17 cellular contexts compared by ENCODE assay signal in the genomic region with DNA sequence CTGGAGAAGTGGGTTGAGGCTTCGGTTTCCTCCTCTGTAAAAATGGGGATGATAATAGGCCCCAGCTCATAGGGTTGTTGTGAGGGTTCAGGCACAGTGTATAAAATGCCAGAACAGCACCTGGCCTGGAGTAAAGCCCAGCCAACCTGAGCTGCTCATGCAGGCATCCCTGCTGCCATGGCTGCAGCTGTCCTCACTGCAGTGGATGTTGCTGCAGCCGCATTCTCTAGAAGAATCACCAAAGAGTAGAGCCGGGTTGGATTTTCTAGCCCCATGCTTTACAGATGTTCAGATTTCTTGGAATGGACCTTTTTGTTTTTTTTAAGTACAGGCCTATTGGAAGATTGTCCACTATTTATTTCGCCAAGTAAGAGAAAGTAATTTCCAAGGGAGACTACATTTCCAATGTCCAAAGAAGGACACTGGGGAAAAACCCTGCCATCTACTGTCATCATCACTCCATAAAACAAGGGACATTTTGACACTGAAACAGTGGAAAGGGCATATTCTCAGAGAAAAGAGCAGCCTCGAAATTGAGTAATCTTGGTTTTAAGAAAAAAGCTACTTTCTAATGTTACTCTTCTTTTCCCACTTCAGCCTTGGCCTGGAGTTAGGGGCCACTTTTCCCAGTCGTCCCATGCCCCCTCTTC.
A peak's percentile ranks its signal among the peaks of the same experiment; 100 is the strongest.
DNase-seq lines count a peak whose midpoint lies in the region; ATAC-seq and TF ChIP-seq lines count a peak whose summit lies in the region.
"Had no signal": no experiment of that assay in that cellular context is flagged by ENCODE, and none has a peak within 500 bp of the region (broad histone marks: within the 10 kb centered on the region; RNA-seq: fewer than 3 reads in every experiment).

No MANE protein-coding gene starts in this region.

- no peak overlapping the region for H3K14ac ChIP-seq in H9 (ENCODE audit: insufficient read depth, low read length)
- H3K14ac ChIP-seq in neuronal stem cell (ENCODE audit: low read length) = peak overlapping the region; percentile 73

- no peak for TF ChIP-seq CTCF in H9 (conservative IDR thresholded peaks at IDR 0.05)

- H4K8ac ChIP-seq in H9 (replicated peaks; ENCODE audit: insufficient read length, low read depth, low read length) = no peak overlapping the region
- no peak overlapping the region for H4K8ac ChIP-seq in neuronal stem cell (ENCODE audit: low read depth, low read length)

- ATAC-seq in stimulated activated effector memory CD8-positive, alpha-beta T cell treated with anti-CD3 and anti-CD28 coated beads, Interleukin-12 subunit alpha, Interleukin-12 subunit beta, amount 100 ng/mL, for 72 hours = no peak
- no peak for ATAC-seq in GM19351 (IDR thresholded peaks at IDR 0.05; ENCODE audit: unreplicated experiment)
- ATAC-seq in GM18520 (IDR thresholded peaks at IDR 0.05; ENCODE audit: unreplicated experiment) = no peak

- no peaks in the 10 kb centered on the region for H3K79me1 ChIP-seq in H9 (ENCODE audit: insufficient read depth, low read depth, low read length, poor library complexity, severe bottlenecking)
- no peaks in the 10 kb centered on the region for H3K79me1 ChIP-seq in neuronal stem cell (ENCODE audit: low read depth, low read length)

- H3K27ac ChIP-seq in H9 (ENCODE audit: insufficient read length, low read depth, low read length) = no peak overlapping the region
- H3K27ac ChIP-seq in neuronal stem cell (replicated peaks; ENCODE audit: low read length) = no peak overlapping the region
- H3K27ac ChIP-seq: HL-60 had no signal

- H3K4me2 ChIP-seq in H9 (ENCODE audit: insufficient read depth, insufficient read length, low read length) (no peak overlapping the region), neuronal stem cell (ENCODE audit: insufficient read depth, low read length, poor library complexity, severe bottlenecking) (no peak overlapping the region)

- WGBS in H9 (ENCODE audit: extremely low coverage, insufficient read length, low lambda C conversion rate) = no CpG with 5 or more reads among the region's 6 CpGs
- no CpG with 5 or more reads among the region's 6 CpGs for WGBS in neuronal stem cell (ENCODE audit: extremely low coverage in 2 of 2, insufficient read length in 2 of 2, insufficient replicate concordance in 1 of 2), 2 donors

- H4K91ac ChIP-seq in H9 (ENCODE audit: insufficient read length, low read depth, low read length) (no peak overlapping the region), neuronal stem cell (ENCODE audit: low read depth, low read length, poor library complexity) (no peak overlapping the region)

- H3K4me1 Mint-ChIP-seq in H9 = peaks cover 43 to 45% of the 10 kb centered on the region in 2 experiments
- peaks cover 4% of the 10 kb centered on the region for H3K4me1 Mint-ChIP-seq in stimulated activated effector memory CD8-positive, alpha-beta T cell treated with anti-CD3 and anti-CD28 coated beads, Interleukin-12 subunit alpha, Interleukin-12 subunit beta, amount 100 ng/mL, for 72 hours

- H3K23ac ChIP-seq in H9 (ENCODE audit: insufficient read length, low read depth, low read length) (no peak overlapping the region), neuronal stem cell (ENCODE audit: low read depth, low read length, poor library complexity) (no peak overlapping the region)

- no peak overlapping the region for H3K27ac Mint-ChIP-seq in H9
- H3K27ac Mint-ChIP-seq in stimulated activated effector memory CD8-positive, alpha-beta T cell treated with anti-CD3 and anti-CD28 coated beads, Interleukin-12 subunit alpha, Interleukin-12 subunit beta, amount 100 ng/mL, for 72 hours = peak overlapping the region; percentile 29
- H3K27ac Mint-ChIP-seq: CD4-positive, CD25-positive, alpha-beta regulatory T cell had no signal

- no peak overlapping the region for H2AFZ ChIP-seq in H9 (ENCODE audit: low read length)
- H2AFZ ChIP-seq in neuronal stem cell (ENCODE audit: low read length) = no peak overlapping the region

- DNase-seq in H9 = peak; percentile 10
- peak; percentile 8 for DNase-seq in ecto neural progenitor cell (ENCODE audit: low spot score)
- no peak for DNase-seq in neuronal stem cell (ENCODE audit: low spot score)
- DNase-seq in stimulated activated effector memory CD8-positive, alpha-beta T cell treated with anti-CD3 and anti-CD28 coated beads, Interleukin-12 subunit alpha, Interleukin-12 subunit beta, amount 100 ng/mL, for 72 hours (ENCODE audit: low spot score in 2 of 2) = no peak
- DNase-seq in glomerular visceral epithelial cell (ENCODE audit: extremely low spot score) = no peak
- DNase-seq: ACHN; BE2C; C1 segment of cervical spinal cord; Caco-2; CD4-positive, CD25-positive, alpha-beta regulatory T cell; DMS153; DMS79; GDM1; HCEC 1CT had no signal

- H3K56ac ChIP-seq in H9 (ENCODE audit: insufficient read length, low read depth, low read length) = no peak overlapping the region

- H2BK5ac ChIP-seq in H9 (ENCODE audit: insufficient read length, low read length) = no peak overlapping the region
- H2BK5ac ChIP-seq in neuronal stem cell (ENCODE audit: low read length) = no peak overlapping the region

- H3K9me3 Mint-ChIP-seq in H9 = peaks cover 0 to 4% of the 10 kb centered on the region in 2 experiments; a peak in 1 of 5 replicates
- no peaks in the 10 kb centered on the region for H3K9me3 Mint-ChIP-seq in stimulated activated effector memory CD8-positive, alpha-beta T cell treated with anti-CD3 and anti-CD28 coated beads, Interleukin-12 subunit alpha, Interleukin-12 subunit beta, amount 100 ng/mL, for 72 hours
- H3K9me3 Mint-ChIP-seq: CD4-positive, CD25-positive, alpha-beta regulatory T cell had no signal

- H2BK120ac ChIP-seq in H9 (ENCODE audit: low read depth, low read length, poor library complexity, severe bottlenecking) (no peak overlapping the region), neuronal stem cell (ENCODE audit: low read depth, low read length) (no peak overlapping the region)

- H2BK15ac ChIP-seq in H9 (ENCODE audit: low read depth, low read length) (no peak overlapping the region), neuronal stem cell (ENCODE audit: low read length) (no peak overlapping the region)

- H2AK5ac ChIP-seq in H9 (ENCODE audit: insufficient read length, low read length) (no peak overlapping the region), neuronal stem cell (ENCODE audit: low read depth, low read length) (no peak overlapping the region)

- no peaks in the 10 kb centered on the region for H4K20me1 ChIP-seq in H9 (ENCODE audit: control insufficient read depth, insufficient read depth, insufficient read length)

- no peak overlapping the region for H3K9ac ChIP-seq in H9 (ENCODE audit: extremely low read depth, insufficient read length, low read length)
- H3K9ac ChIP-seq in neuronal stem cell (ENCODE audit: low read depth, low read length, poor library complexity) = no peak overlapping the region

- no peaks in the 10 kb centered on the region for H3K36me3 ChIP-seq in neuronal stem cell (replicated peaks in 1 of 2; ENCODE audit: control insufficient read depth in 2 of 2, insufficient read depth in 2 of 2, low read length in 2 of 2)

- H3T11ph ChIP-seq in H9 (ENCODE audit: low read length) = no peak overlapping the region

- no peak overlapping the region for H3K18ac ChIP-seq in H9 (ENCODE audit: insufficient read length, low read depth, low read length)
- H3K18ac ChIP-seq in neuronal stem cell (ENCODE audit: low read length) = no peak overlapping the region

- H2BK12ac ChIP-seq in H9 (ENCODE audit: insufficient read length, low read depth, low read length) (no peak overlapping the region), neuronal stem cell (ENCODE audit: low read length) (no peak overlapping the region)

- H3K27me3 Mint-ChIP-seq in H9 (ENCODE audit: low read depth) = peaks cover 2% of the 10 kb centered on the region
- H3K27me3 Mint-ChIP-seq: CD4-positive, CD25-positive, alpha-beta regulatory T cell had no signal

- no peak overlapping the region for H4K5ac ChIP-seq in H9 (ENCODE audit: insufficient read length, low read depth, low read length)

- H3K36me3 Mint-ChIP-seq in H9 (ENCODE audit: insufficient read depth in 1 of 3, low read depth in 3 of 3) = peaks cover 6 to 8% (median 8%) of the 10 kb centered on the region in 3 experiments; a peak in 6 of 7 replicates
- H3K36me3 Mint-ChIP-seq in stimulated activated effector memory CD8-positive, alpha-beta T cell treated with anti-CD3 and anti-CD28 coated beads, Interleukin-12 subunit alpha, Interleukin-12 subunit beta, amount 100 ng/mL, for 72 hours = no peaks in the 10 kb centered on the region

- H3K23me2 ChIP-seq in H9 (ENCODE audit: insufficient read length, low read depth, low read length, poor library complexity, severe bottlenecking) = no peaks in the 10 kb centered on the region

- no peak overlapping the region for H3K4me3 ChIP-seq in neuronal stem cell (ENCODE audit: low read length in 2 of 2)

- no peaks in the 10 kb centered on the region for H3K79me2 ChIP-seq in H9 (ENCODE audit: insufficient read depth, low read length)

- H2BK20ac ChIP-seq in H9 (ENCODE audit: low read depth, low read length, poor library complexity, severe bottlenecking) = no peak overlapping the region

- H3K4me1 ChIP-seq in H9 (ENCODE audit: insufficient read depth, low read length) = peaks cover 4% of the 10 kb centered on the region; the same call in 1 of the 2 replicates
- H3K4me1 ChIP-seq in neuronal stem cell (ENCODE audit: control insufficient read depth in 2 of 2, insufficient read depth in 1 of 2, low read depth in 1 of 2, low read length in 2 of 2) = peaks cover 14 to 16% of the 10 kb centered on the region in 2 donors

- H3K4ac ChIP-seq in H9 (ENCODE audit: low read depth, low read length) = no peak overlapping the region
- H3K4ac ChIP-seq in neuronal stem cell (ENCODE audit: low read length) = no peak overlapping the region

- H3K9me3 ChIP-seq in H9 (ENCODE audit: control insufficient read depth, low read depth, low read length) (no peaks in the 10 kb centered on the region), neuronal stem cell (replicated peaks in 1 of 2; ENCODE audit: control insufficient read depth in 2 of 2, insufficient read depth in 1 of 2, low read depth in 1 of 2, low read length in 2 of 2) (no peaks in the 10 kb centered on the region)
- H3K9me3 ChIP-seq: BE2C, Caco-2 had no signal

- H3K27me3 ChIP-seq in H9 (ENCODE audit: insufficient read depth, low read length) = no peaks in the 10 kb centered on the region
- H3K27me3 ChIP-seq in neuronal stem cell (ENCODE audit: control insufficient read depth in 3 of 3, insufficient read depth in 3 of 3, low read depth in 1 of 3, low read length in 3 of 3) = no peaks in the 10 kb centered on the region
- H3K27me3 ChIP-seq: BE2C had no signal

- no peak overlapping the region for H3K4me3 Mint-ChIP-seq in H9
- no peak overlapping the region for H3K4me3 Mint-ChIP-seq in stimulated activated effector memory CD8-positive, alpha-beta T cell treated with anti-CD3 and anti-CD28 coated beads, Interleukin-12 subunit alpha, Interleukin-12 subunit beta, amount 100 ng/mL, for 72 hours
- H3K4me3 Mint-ChIP-seq: CD4-positive, CD25-positive, alpha-beta regulatory T cell had no signal

Comparison
In these comparisons a context has a peak if more than half of its experiments do, and no peak if none do; other contexts are left out.
1. DNase-seq: peak in H9 (single experiment) and ecto neural progenitor cell (single experiment); none in neuronal stem cell (single experiment), stimulated activated effector memory CD8-positive, alpha-beta T cell treated with anti-CD3 and anti-CD28 coated beads, Interleukin-12 subunit alpha, Interleukin-12 subunit beta, amount 100 ng/mL, for 72 hours (0 of 2) and glomerular visceral epithelial cell (single experiment).